In the genomic region with DNA sequence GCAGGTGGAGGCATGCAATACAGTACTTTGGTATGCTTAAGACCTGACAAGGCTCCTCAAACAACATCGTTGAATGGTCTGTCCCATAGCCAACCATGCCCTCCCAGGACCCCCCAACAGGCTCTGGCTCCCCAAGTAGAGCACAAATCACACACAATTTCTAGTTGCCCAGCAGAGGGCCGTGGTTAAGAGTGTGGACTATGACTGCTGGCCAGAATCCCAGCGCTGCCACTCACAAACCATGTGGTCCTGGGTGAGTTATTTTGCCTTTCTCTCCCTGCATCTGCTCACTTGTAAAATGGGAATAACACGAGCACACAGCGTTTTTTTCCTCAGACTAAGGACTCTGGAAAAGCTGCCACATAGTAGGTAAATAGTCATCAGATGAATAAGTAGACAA, we compare ENCODE assay signal across 30 cellular contexts. TPM values are rescaled to one million over a fixed set of nuclear protein-coding genes. Genes with fewer than 3 reads are reported as not detected.
A peak's percentile ranks its signal among the peaks of the same experiment; 100 is the strongest.
DNase-seq lines count a peak whose midpoint lies in the region; ATAC-seq and TF ChIP-seq lines count a peak whose summit lies in the region.
"Had no signal": no experiment of that assay in that cellular context is flagged by ENCODE, and none has a peak within 500 bp of the region (broad histone marks: within the 10 kb centered on the region; RNA-seq: fewer than 3 reads in every experiment).

No MANE protein-coding gene starts in this region.

- no peaks in the 10 kb centered on the region for H3K79me2 ChIP-seq in GM23338 (replicated peaks; ENCODE audit: insufficient read depth)

- no peak overlapping the region for H3K4me2 ChIP-seq in GM23338
- H3K4me2 ChIP-seq: PC-9 had no signal

- DNase-seq in GM23338 (ENCODE audit: low spot score) (no peak), adrenal gland (peak in 4 of 7 donors; percentile 35 to 68 (median 60)), right atrium auricular region (ENCODE audit: low spot score) (no peak), pons (ENCODE audit: low spot score) (peak; percentile 83), KG1 (lab: John Stamatoyannopoulos, UW) (no peak), MCF 10A (ENCODE audit: unreplicated experiment) (no peak), endodermal cell (no peak), iPS-NIHi11 (ENCODE audit: low spot score) (no peak)
- DNase-seq: activated CD4-positive, alpha-beta memory T cell treated with anti-CD3 and anti-CD28 coated beads for 36 hours; activated CD8-positive, alpha-beta memory T cell treated with anti-CD3 and anti-CD28 coated beads, Interleukin-2, amount 50 U/mL, for 48 hours; activated naive CD4-positive, alpha-beta T cell treated with anti-CD3 and anti-CD28 coated beads, Interleukin-2, amount 10 ng/mL, durations not matched to agents 7 days and 5 days; amniotic stem cell; DND-41; Karpas-422; NCI-H510A treated with DMSO at 0.1 percent for 48 hours; NK-92 treated with Interleukin-12 subunit alpha and Interleukin-12 subunit beta, amount 100 ng/mL, for 24 hours; PC-9; SIG-M5; stimulated activated naive CD4-positive, alpha-beta T cell; T-helper 9 cell; uterus had no signal

- H3K27ac Mint-ChIP-seq in GM23338 (no peak overlapping the region), MCF 10A (ENCODE audit: low read depth, unreplicated experiment) (no peak overlapping the region), endodermal cell (no peak overlapping the region)
- H3K27ac Mint-ChIP-seq: activated CD4-positive, alpha-beta memory T cell treated with anti-CD3 and anti-CD28 coated beads for 36 hours; activated naive CD4-positive, alpha-beta T cell treated with anti-CD3 and anti-CD28 coated beads, Interleukin-2, amount 10 ng/mL, durations not matched to agents 7 days and 5 days; CD14-positive monocyte; dendritic cell treated with granulocyte-macrophage colony-stimulating factor and Interleukin-4, amounts not matched to agents 40 ng/mL and 50 ng/mL, for 4 days had no signal

- intact Hi-C loops in adrenal gland (cut with DNase I): loop anchor here in 1 of 2 donors (2.0 kb wide), 1 partner anchor 59 kb away; no protein-coding TSS in a partner anchor
- intact Hi-C loops in MCF 10A (cut with micrococcal nuclease): loop anchor here (10.0 kb wide), 1 partner anchor 55 kb away; no protein-coding TSS in a partner anchor

- peak in 1 of 2 donors; percentile 14 for TF ChIP-seq POLR2A in adrenal gland (IDR thresholded peaks at IDR 0.05)

- H3K9ac ChIP-seq in endodermal cell (ENCODE audit: extremely low read depth, low read length, poor library complexity, severe bottlenecking): no peak overlapping the region
- H3K9ac ChIP-seq: parathyroid adenoma had no signal

- H3K4me1 Mint-ChIP-seq in GM23338: peaks cover 12% of the 10 kb centered on the region; the same call in 2 of the 3 replicates
- peaks cover 6% of the 10 kb centered on the region for H3K4me1 Mint-ChIP-seq in MCF 10A (ENCODE audit: insufficient read depth, unreplicated experiment)
- H3K4me1 Mint-ChIP-seq in endodermal cell: peaks cover 21% of the 10 kb centered on the region
- H3K4me1 Mint-ChIP-seq: CD14-positive monocyte, neural crest cell had no signal

- no peak overlapping the region for H3K4me3 ChIP-seq in GM23338
- H3K4me3 ChIP-seq in adrenal gland: no peak overlapping the region
- no peak overlapping the region for H3K4me3 ChIP-seq in right atrium auricular region
- H3K4me3 ChIP-seq in endodermal cell (ENCODE audit: low read length): no peak overlapping the region
- H3K4me3 ChIP-seq: breast epithelium, gastroesophageal sphincter, lung, PC-9, uterus had no signal

- no peak overlapping the region for H2AFZ ChIP-seq in GM23338
- H2AFZ ChIP-seq: parathyroid adenoma, PC-9 had no signal

- H3K4me3 Mint-ChIP-seq in GM23338: no peak overlapping the region
- H3K4me3 Mint-ChIP-seq in MCF 10A (ENCODE audit: unreplicated experiment): no peak overlapping the region
- H3K4me3 Mint-ChIP-seq in endodermal cell: no peak overlapping the region
- H3K4me3 Mint-ChIP-seq: activated CD4-positive, alpha-beta memory T cell treated with anti-CD3 and anti-CD28 coated beads for 36 hours; activated naive CD4-positive, alpha-beta T cell treated with anti-CD3 and anti-CD28 coated beads, Interleukin-2, amount 10 ng/mL, durations not matched to agents 7 days and 5 days; CD14-positive monocyte; dendritic cell treated with granulocyte-macrophage colony-stimulating factor and Interleukin-4, amounts not matched to agents 40 ng/mL and 50 ng/mL, for 4 days; neural crest cell had no signal

- BruUV-seq in MCF 10A (replicated peaks; lab: Mats Ljungman, UMichigan): no TSS peak

- H3K4me1 ChIP-seq in GM23338 (ENCODE audit: insufficient read depth) (peaks cover under 1% of the 10 kb centered on the region; the same call in 1 of the 2 replicates), adrenal gland (replicated peaks in 1 of 2) (peaks cover 13 to 34% of the 10 kb centered on the region in 2 donors), right atrium auricular region (peaks cover 0 to 85% of the 10 kb centered on the region in 2 donors), endodermal cell (ENCODE audit: control insufficient read depth, insufficient read depth, low read length) (peaks cover 5% of the 10 kb centered on the region)
- H3K4me1 ChIP-seq: breast epithelium had no signal

- H3K27me3 ChIP-seq in GM23338 (ENCODE audit: insufficient read depth) (no peaks in the 10 kb centered on the region), adrenal gland (no peaks in the 10 kb centered on the region), right atrium auricular region (no peaks in the 10 kb centered on the region), endodermal cell (ENCODE audit: control insufficient read depth, insufficient read depth, low read length, poor library complexity, severe bottlenecking) (no peaks in the 10 kb centered on the region)
- H3K27me3 ChIP-seq: breast epithelium, gastroesophageal sphincter, uterus had no signal

- peaks cover 6% of the 10 kb centered on the region for H3K27me3 Mint-ChIP-seq in GM23338 (ENCODE audit: insufficient read depth, low read depth, poor library complexity)
- H3K27me3 Mint-ChIP-seq in MCF 10A (ENCODE audit: insufficient read depth, unreplicated experiment): no peaks in the 10 kb centered on the region
- no peaks in the 10 kb centered on the region for H3K27me3 Mint-ChIP-seq in endodermal cell (ENCODE audit: insufficient read depth)
- H3K27me3 Mint-ChIP-seq: activated CD4-positive, alpha-beta memory T cell treated with anti-CD3 and anti-CD28 coated beads for 36 hours; activated naive CD4-positive, alpha-beta T cell treated with anti-CD3 and anti-CD28 coated beads, Interleukin-2, amount 10 ng/mL, durations not matched to agents 7 days and 5 days; dendritic cell treated with granulocyte-macrophage colony-stimulating factor and Interleukin-4, amounts not matched to agents 40 ng/mL and 50 ng/mL, for 4 days had no signal

- no peak for TF ChIP-seq CTCF in GM23338 (conservative IDR thresholded peaks at IDR 0.05; ENCODE audit: low read depth in 2 of 2)
- peak in 3 of 6 experiments; percentile 3 to 22 (median 8) for TF ChIP-seq CTCF in adrenal gland (IDR thresholded peaks at IDR 0.05)
- no peak for TF ChIP-seq CTCF in right atrium auricular region (IDR thresholded peaks at IDR 0.05)
- TF ChIP-seq CTCF in MCF 10A (IDR thresholded peaks at IDR 0.05; ENCODE audit: unreplicated experiment): no peak
- no peak for TF ChIP-seq CTCF in endodermal cell (conservative IDR thresholded peaks at IDR 0.05)

- H3K27ac ChIP-seq in GM23338 (ENCODE audit: low read depth) (no peak overlapping the region), adrenal gland (peak overlapping the region in 1 of 5 donors; percentile 36), right atrium auricular region (peak overlapping the region; percentile 66 to 92), endodermal cell (ENCODE audit: low read depth, low read length) (no peak overlapping the region)
- H3K27ac ChIP-seq: breast epithelium, gastroesophageal sphincter, parathyroid adenoma, PC-9, uterus had no signal

- 66 to 89% (median 70%) methylated on average over 4 to 5 of the region's 5 CpGs for WGBS in adrenal gland, 4 donors
- WGBS in endodermal cell (ENCODE audit: insufficient coverage in 1 of 2, insufficient read length in 1 of 2), 2 experiments: 93 to 100% methylated on average over 1 to 5 of the region's 5 CpGs

- peak; percentile 20; the same call in 1 of the 3 replicates for ATAC-seq in GM23338
- ATAC-seq: gastroesophageal sphincter, HCT116 had no signal

- POLR2A ChIA-PET in MCF 10A (lab: Yijun Ruan, JAX): no interaction called here

- no peaks in the 10 kb centered on the region for H3F3A ChIP-seq in GM23338 (replicated peaks; ENCODE audit: low read depth)

- H3K9me3 Mint-ChIP-seq in GM23338 (no peaks in the 10 kb centered on the region), MCF 10A (ENCODE audit: unreplicated experiment) (no peaks in the 10 kb centered on the region), endodermal cell (no peaks in the 10 kb centered on the region)
- H3K9me3 Mint-ChIP-seq: activated CD4-positive, alpha-beta memory T cell treated with anti-CD3 and anti-CD28 coated beads for 36 hours; activated naive CD4-positive, alpha-beta T cell treated with anti-CD3 and anti-CD28 coated beads, Interleukin-2, amount 10 ng/mL, durations not matched to agents 7 days and 5 days; CD14-positive monocyte; dendritic cell treated with granulocyte-macrophage colony-stimulating factor and Interleukin-4, amounts not matched to agents 40 ng/mL and 50 ng/mL, for 4 days; neural crest cell had no signal

- no peaks in the 10 kb centered on the region; the same call in 1 of the 2 replicates for H3K9me2 ChIP-seq in GM23338 (ENCODE audit: insufficient read depth)

- peaks cover 8% of the 10 kb centered on the region for H4K20me1 ChIP-seq in GM23338 (replicated peaks; ENCODE audit: insufficient read depth)

- peaks cover 6% of the 10 kb centered on the region; the same call in 2 of the 3 replicates for H3K36me3 Mint-ChIP-seq in GM23338 (ENCODE audit: low read depth)
- peaks cover 6% of the 10 kb centered on the region for H3K36me3 Mint-ChIP-seq in MCF 10A (ENCODE audit: insufficient read depth, unreplicated experiment)
- peaks cover 9% of the 10 kb centered on the region for H3K36me3 Mint-ChIP-seq in endodermal cell (ENCODE audit: low read depth)
- H3K36me3 Mint-ChIP-seq: activated CD4-positive, alpha-beta memory T cell treated with anti-CD3 and anti-CD28 coated beads for 36 hours had no signal

- H3K36me3 ChIP-seq in GM23338 (ENCODE audit: insufficient read depth) (no peaks in the 10 kb centered on the region), adrenal gland (replicated peaks in 1 of 2) (no peaks in the 10 kb centered on the region), right atrium auricular region (peaks cover 16% of the 10 kb centered on the region), endodermal cell (ENCODE audit: control insufficient read depth, insufficient read depth, low read length) (peaks cover 4% of the 10 kb centered on the region)
- H3K36me3 ChIP-seq: breast epithelium, gastroesophageal sphincter, uterus had no signal

- H3K9me3 ChIP-seq in adrenal gland (replicated peaks in 1 of 3) (no peaks in the 10 kb centered on the region), right atrium auricular region (no peaks in the 10 kb centered on the region), endodermal cell (ENCODE audit: control insufficient read depth, low read length) (no peaks in the 10 kb centered on the region)
- H3K9me3 ChIP-seq: breast epithelium, gastroesophageal sphincter, uterus had no signal

- CTCF ChIA-PET in MCF 10A (lab: Yijun Ruan, JAX): interaction anchor here (1.2 kb wide), 1 partner anchor 59 kb away, joined by 3 read pairs; no protein-coding TSS in a partner anchor

RNA-seq across cellular contexts. Expression of a gene that starts 6.5 kb away (rescaled TPM):
- 3.4 and 8.2 TPM in 2 replicates for total RNA-seq in GM23338 (2014; rRNA removed; shearing (Covaris generic))
- polyA plus RNA-seq in GM23338 (2016; fragmentation: Nextera tagmentation; extraction: Ambion mirVana) (2.1 and 2.9 TPM in 2 replicates), adrenal gland (100 to 1,000 TPM in 1 of 3 donors, 10 to 100 TPM in 2; 22.5 to 109 (median 47.0) TPM)
- total RNA-seq in adrenal gland (100 to 1,000 TPM in 1 of 8 donors, 10 to 100 TPM in 7; 33.1 to 112 (median 55.9) TPM), right atrium auricular region (1,000 to 10,000 TPM in 1 of 2 donors, 100 to 1,000 TPM in 1; 909 to 1,365 TPM), MCF 10A (2022) (not detected in 2 replicates), endodermal cell (1 to 10 TPM; 2.1 to 2.3 TPM)
- 0.75 TPM for polyA plus RNA-seq in endodermal cell (2013, experiment 1 of 2)
- 0.54 TPM for polyA plus RNA-seq in endodermal cell (2013, experiment 2 of 2)
- total RNA-seq: activated CD4-positive, alpha-beta memory T cell treated with anti-CD3 and anti-CD28 coated beads for 36 hours; neural crest cell; PC-9 had no signal
- polyA plus RNA-seq: CD14-positive monocyte, keratinocyte had no signal

Comparison
In these comparisons a context has a peak if more than half of its experiments do, and no peak if none do; other contexts are left out.
1. DNase-seq: peak in adrenal gland (4 of 7) and pons (single experiment); none in GM23338 (single experiment), right atrium auricular region (single experiment), KG1 (single experiment), MCF 10A (single experiment), endodermal cell (single experiment) and iPS-NIHi11 (single experiment).
2. H3K27ac ChIP-seq: peak in right atrium auricular region (2 of 2); none in GM23338 (single experiment) and endodermal cell (single experiment).
3. RNA of a gene that starts 6.5 kb away (total RNA-seq): 909 to 1,365 TPM in right atrium auricular region; 33.1 to 112 TPM in adrenal gland, 3.4 to 8.2 TPM in GM23338, 2.1 to 2.3 TPM in endodermal cell and not detected in MCF 10A; every median in the first group is over 4 times any median in the second.